8 cellular contexts compared by ENCODE assay signal in genomic region chr5:148443998-148444397, GRCh38.
DNase-seq lines count a peak whose midpoint lies in the region; TF ChIP-seq lines count a peak whose summit lies in the region.

No MANE protein-coding gene starts in this region.

- H3K4me1 Mint-ChIP-seq in HFFc6 (ENCODE audit: low read depth): no peaks in the 10 kb centered on the region

- H3K27ac Mint-ChIP-seq in HFFc6: no peak overlapping the region

- no peaks in the 10 kb centered on the region for H4K20me1 ChIP-seq in MM.1S (ENCODE audit: insufficient read depth, low read length)
- H4K20me1 ChIP-seq in SU-DHL-6 (ENCODE audit: low read depth, low read length): no peaks in the 10 kb centered on the region

- H3K9me3 ChIP-seq in MM.1S (replicated peaks; ENCODE audit: insufficient read depth, low read length) (no peaks in the 10 kb centered on the region), SU-DHL-6 (ENCODE audit: insufficient read depth, low read length) (no peaks in the 10 kb centered on the region)

- H3K79me2 ChIP-seq in MM.1S (ENCODE audit: low read length) (no peaks in the 10 kb centered on the region), SU-DHL-6 (ENCODE audit: insufficient read depth, low read length) (no peaks in the 10 kb centered on the region)

- H3K4me3 ChIP-seq in GM12865 (ENCODE audit: low read depth, low read length): no peak overlapping the region
- no peak overlapping the region for H3K4me3 ChIP-seq in MM.1S (ENCODE audit: low read length)
- no peak overlapping the region for H3K4me3 ChIP-seq in SU-DHL-6 (ENCODE audit: insufficient read depth, low read length, poor library complexity, severe bottlenecking)
- no peak overlapping the region for H3K4me3 ChIP-seq in cardiac fibroblast (replicated peaks in 1 of 2; ENCODE audit: low read depth in 2 of 2, low read length in 2 of 2)

- in situ Hi-C loops in ACHN (cut with HindIII; ENCODE audit: low pct_ligation_motif_present, low pct_unique_long_range_greater_than_20kb, low sequenced_read_pairs): no loop called here

- H3K4me1 ChIP-seq in MM.1S (ENCODE audit: low read length): no peaks in the 10 kb centered on the region

- H3K4me2 ChIP-seq in MM.1S (ENCODE audit: low read depth, low read length) (no peak overlapping the region), SU-DHL-6 (ENCODE audit: low read depth, low read length, poor library complexity, severe bottlenecking) (no peak overlapping the region)

- H3K36me3 ChIP-seq in MM.1S (replicated peaks; ENCODE audit: insufficient read depth, low read length) (no peaks in the 10 kb centered on the region), SU-DHL-6 (ENCODE audit: low read length) (peaks cover 9% of the 10 kb centered on the region; the same call in 1 of the 2 replicates)

- no peaks in the 10 kb centered on the region for H3K9me3 Mint-ChIP-seq in HFFc6

- H3K9ac ChIP-seq in MM.1S (ENCODE audit: low read length) (no peak overlapping the region), SU-DHL-6 (ENCODE audit: low read length) (no peak overlapping the region)

- peaks cover 2% of the 10 kb centered on the region for H3K27me3 Mint-ChIP-seq in HFFc6 (ENCODE audit: insufficient read depth)

- H3F3A ChIP-seq in MM.1S (ENCODE audit: insufficient read depth, low read length): no peaks in the 10 kb centered on the region
- H3F3A ChIP-seq in SU-DHL-6 (ENCODE audit: insufficient read depth): no peaks in the 10 kb centered on the region

- peaks cover 7% of the 10 kb centered on the region; the same call in 1 of the 2 replicates for H3K36me3 Mint-ChIP-seq in HFFc6 (ENCODE audit: low read depth)

- TF ChIP-seq CTCF in GM12865 (IDR thresholded peaks at IDR 0.05; ENCODE audit: insufficient read depth, low read depth, low read length, missing control alignments) (peak; percentile 52), HFFc6 (IDR thresholded peaks at IDR 0.05) (peak; percentile 93), MM.1S (IDR thresholded peaks at IDR 0.05; ENCODE audit: low read length) (peak; percentile 73), SU-DHL-6 (IDR thresholded peaks at IDR 0.05; ENCODE audit: insufficient read depth, low read length, poor library complexity, severe bottlenecking) (peak; percentile 42), cardiac fibroblast (IDR thresholded peaks at IDR 0.05; ENCODE audit: low read depth, low read length) (peak; percentile 48)

- DNase-seq in ACHN (peak; percentile 68), GM12865 (ENCODE audit: low read depth) (peak; percentile 57), HFFc6 (peak; percentile 58), MM.1S (peak; percentile 75), cardiac fibroblast (ENCODE audit: low read depth in 2 of 2) (peak; percentile 83 to 85), kidney tubule cell (ENCODE audit: low spot score) (peak; percentile 71)
- peak; percentile 12 to 14 for DNase-seq in stimulated activated CD4-positive, alpha-beta T cell treated with anti-CD3 and anti-CD28 coated beads, Interleukin-4, amount 100 ng/mL, for 4 hours

- H3K27ac ChIP-seq in MM.1S (ENCODE audit: low read length) (no peak overlapping the region), SU-DHL-6 (ENCODE audit: low read depth, low read length) (no peak overlapping the region)

- H3K9me2 ChIP-seq in MM.1S (replicated peaks; ENCODE audit: insufficient read depth, low read length): no peaks in the 10 kb centered on the region
- H3K9me2 ChIP-seq in SU-DHL-6 (replicated peaks; ENCODE audit: insufficient read depth, low read length): no peaks in the 10 kb centered on the region

- no peak overlapping the region for H3K4me3 Mint-ChIP-seq in HFFc6

- H3K27me3 ChIP-seq in MM.1S (replicated peaks; ENCODE audit: insufficient read depth, low read length) (no peaks in the 10 kb centered on the region), SU-DHL-6 (ENCODE audit: low read length) (no peaks in the 10 kb centered on the region)

- H2AFZ ChIP-seq in MM.1S (ENCODE audit: low read length) (no peak overlapping the region), SU-DHL-6 (ENCODE audit: low read depth, low read length, severe bottlenecking) (no peak overlapping the region)

Comparison
In these comparisons a context has a peak if more than half of its experiments do, and no peak if none do; other contexts are left out.
1. DNase-seq: peak in every context shown above with its lines; median percentile 84 in cardiac fibroblast; 75 in MM.1S; 71 in kidney tubule cell; 68 in ACHN; 58 in HFFc6; 57 in GM12865; 13 in stimulated activated CD4-positive, alpha-beta T cell treated with anti-CD3 and anti-CD28 coated beads, Interleukin-4, amount 100 ng/mL, for 4 hours.
2. CTCF ChIP-seq: peak in every context shown above with its lines; median percentile 93 in HFFc6; 73 in MM.1S; 52 in GM12865; 48 in cardiac fibroblast; 42 in SU-DHL-6.